In the genomic region with DNA sequence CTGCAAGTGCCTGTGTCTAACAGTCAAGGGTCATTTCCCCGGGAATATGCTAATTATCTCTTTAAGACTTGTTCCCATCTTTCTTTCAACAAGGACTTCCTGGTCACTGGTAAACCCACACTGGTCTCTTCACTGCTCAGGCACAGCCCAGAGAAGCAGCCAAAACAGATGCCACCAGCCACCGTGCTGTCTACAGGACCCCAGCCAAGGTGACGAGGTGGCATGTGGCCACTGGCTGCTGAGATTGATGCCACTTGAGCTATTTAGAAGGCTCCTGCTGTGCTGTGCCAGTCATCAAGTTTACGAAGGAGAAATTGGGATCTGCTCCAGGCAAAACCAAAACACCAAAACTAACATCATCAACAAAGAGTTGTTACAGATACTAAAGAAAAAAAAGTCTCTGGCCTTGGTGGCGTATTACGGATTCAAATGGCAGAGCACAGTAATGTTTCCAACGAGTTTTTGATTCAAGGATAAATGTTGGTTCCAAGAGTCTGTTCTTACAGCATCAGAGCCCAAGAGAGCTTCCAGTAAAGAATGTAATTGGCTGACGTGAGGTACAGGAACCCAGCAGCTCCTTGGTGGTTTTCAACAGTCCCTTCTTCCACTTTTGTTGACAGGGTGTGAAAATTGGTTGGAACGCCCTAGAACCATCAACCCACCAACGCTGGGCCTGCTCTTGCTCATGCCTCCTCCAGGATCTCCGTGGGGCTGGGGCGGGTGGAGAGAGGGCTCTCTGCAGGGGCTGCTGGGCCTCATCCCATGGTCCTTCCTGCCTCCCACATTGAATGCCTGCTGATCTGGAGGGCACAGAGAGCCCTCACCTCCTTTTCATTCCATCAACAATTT, we compare ENCODE assay signal across 23 cellular contexts.
DNase-seq lines count a peak whose midpoint lies in the region; ATAC-seq, FAIRE-seq and TF ChIP-seq lines count a peak whose summit lies in the region.
"Had no signal": no experiment of that assay in that cellular context is flagged by ENCODE, and none has a peak within 500 bp of the region (broad histone marks: within the 10 kb centered on the region; RNA-seq: fewer than 3 reads in every experiment).

No MANE protein-coding gene starts in this region.

- H3K4me3 ChIP-seq in ACC112 (ENCODE audit: low read depth, low read length) (no peak overlapping the region), bronchial epithelial cell (ENCODE audit: low read depth, low read length) (no peak overlapping the region), right lobe of liver (no peak overlapping the region), smooth muscle cell (no peak overlapping the region)
- H3K4me3 ChIP-seq: GM23248, Peyer's patch, upper lobe of left lung had no signal

- H3K36me3 ChIP-seq in ACC112 (ENCODE audit: insufficient read depth, low read length): no peaks in the 10 kb centered on the region
- no peaks in the 10 kb centered on the region for H3K36me3 ChIP-seq in bronchial epithelial cell (ENCODE audit: control insufficient read depth, insufficient read depth, low read length)
- no peaks in the 10 kb centered on the region for H3K36me3 ChIP-seq in right lobe of liver
- no peaks in the 10 kb centered on the region for H3K36me3 ChIP-seq in smooth muscle cell (ENCODE audit: low read depth)
- H3K36me3 ChIP-seq: Peyer's patch, upper lobe of left lung had no signal

- peaks cover 23% of the 10 kb centered on the region for H3K4me1 ChIP-seq in ACC112 (ENCODE audit: control insufficient read depth, insufficient read depth, low read length, unreplicated experiment)
- peaks cover 0 to 42% (median 5%) of the 10 kb centered on the region in 4 donors for H3K4me1 ChIP-seq in right lobe of liver
- H3K4me1 ChIP-seq in smooth muscle cell (ENCODE audit: low read depth): no peaks in the 10 kb centered on the region
- H3K4me1 ChIP-seq: Peyer's patch had no signal

- H2AFZ ChIP-seq in ACC112 (ENCODE audit: low read length, unreplicated experiment) (peak overlapping the region; percentile 44), smooth muscle cell (ENCODE audit: low read depth) (no peak overlapping the region)
- H2AFZ ChIP-seq: GM23248 had no signal

- H3K4me2 ChIP-seq in smooth muscle cell: no peak overlapping the region

- no peaks in the 10 kb centered on the region for H3K79me2 ChIP-seq in ACC112 (ENCODE audit: control insufficient read depth, insufficient read depth, low read length, unreplicated experiment)
- no peaks in the 10 kb centered on the region for H3K79me2 ChIP-seq in smooth muscle cell (ENCODE audit: low read depth)

- H3K9ac ChIP-seq in smooth muscle cell (ENCODE audit: low read depth): no peak overlapping the region
- H3K9ac ChIP-seq: GM23248 had no signal

- no peaks in the 10 kb centered on the region for H4K20me1 ChIP-seq in smooth muscle cell (ENCODE audit: low read depth)

- peak; percentile 40 for FAIRE-seq in bronchial epithelial cell (lab: Jason Lieb, UNC)
- FAIRE-seq: colon, keratinocyte had no signal

- 53% methylated on average over 7 of the region's 12 CpGs for WGBS in right lobe of liver (ENCODE audit: insufficient coverage, low coverage, low lambda C conversion rate, missing lambda C conversion rate)
- WGBS in smooth muscle cell (ENCODE audit: low lambda C conversion rate): 91% methylated on average over 12 of the region's 12 CpGs

- no peaks in the 10 kb centered on the region for H3F3A ChIP-seq in smooth muscle cell (ENCODE audit: low read depth)

- TF ChIP-seq CTCF in bronchial epithelial cell (IDR thresholded peaks at IDR 0.05; ENCODE audit: insufficient read depth, low read length, severe bottlenecking) (no peak), right lobe of liver (IDR thresholded peaks at IDR 0.05) (no peak), smooth muscle cell (IDR thresholded peaks at IDR 0.05; ENCODE audit: borderline replicate concordance, insufficient read depth, poor library complexity, severe bottlenecking) (no peak)

- ATAC-seq in right lobe of liver (peak; percentile 14 to 38 (median 18)), GM21723 (IDR thresholded peaks at IDR 0.05; ENCODE audit: unreplicated experiment) (no peak)
- ATAC-seq: activated T-cell treated with anti-CD3 and anti-CD28 coated beads, Interleukin-2, amount 50 U/mL, for 4 hours had no signal

- DNase-seq in DMS79 (lab: John Stamatoyannopoulos, UW): peak; percentile 47
- DNase-seq in bronchial epithelial cell (ENCODE audit: low read depth): no peak
- DNase-seq in right lobe of liver: no peak
- no peak for DNase-seq in NCI-H226
- no peak for DNase-seq in smooth muscle cell (lab: John Stamatoyannopoulos, UW; ENCODE audit: unreplicated experiment)
- DNase-seq: activated CD4-positive, alpha-beta T cell treated with anti-CD3 and anti-CD28 coated beads, Interleukin-2, amount 50 U/mL, for 1 hour; activated T-cell treated with anti-CD3 and anti-CD28 coated beads, Interleukin-2, amount 50 U/mL, for 4 hours; Calu3; effector CD4-positive, alpha-beta T cell; GM23248; Kasumi-1; MV-4-11; Peyer's patch; stimulated activated CD4-positive, alpha-beta T cell treated with anti-CD3 and anti-CD28 coated beads, Interleukin-4, amount 100 ng/mL, for 1 hour; SW 1271; T-helper 9 cell; upper lobe of left lung had no signal

- no peaks in the 10 kb centered on the region for H3K9me3 ChIP-seq in right lobe of liver
- H3K9me3 ChIP-seq in smooth muscle cell (replicated peaks; ENCODE audit: low read depth): no peaks in the 10 kb centered on the region
- H3K9me3 ChIP-seq: Peyer's patch, upper lobe of left lung had no signal

- intact Hi-C loops in right lobe of liver (cut with DNase I): loop anchor here in 1 of 2 donors (10.0 kb wide), 1 partner anchor 46 kb away; no protein-coding TSS in a partner anchor

- no peak overlapping the region for H3K27ac ChIP-seq in ACC112 (ENCODE audit: low read depth, low read length)
- H3K27ac ChIP-seq in right lobe of liver: peak overlapping the region in 1 of 3 donors; percentile 11
- no peak overlapping the region for H3K27ac ChIP-seq in smooth muscle cell (ENCODE audit: low read depth)
- H3K27ac ChIP-seq: epithelial cell of prostate, GM23248, Peyer's patch, upper lobe of left lung, VCaP had no signal

- H3K27me3 ChIP-seq in ACC112 (ENCODE audit: insufficient read depth, low read length): no peaks in the 10 kb centered on the region
- no peaks in the 10 kb centered on the region for H3K27me3 ChIP-seq in bronchial epithelial cell (ENCODE audit: control insufficient read depth, insufficient read depth, low read length)
- H3K27me3 ChIP-seq in right lobe of liver: no peaks in the 10 kb centered on the region
- peaks cover 26% of the 10 kb centered on the region for H3K27me3 ChIP-seq in smooth muscle cell (ENCODE audit: low read depth)
- H3K27me3 ChIP-seq: Peyer's patch, upper lobe of left lung had no signal

- no peak for TF ChIP-seq POLR2A in right lobe of liver (IDR thresholded peaks at IDR 0.05)
